Comparison of ENCODE assay signal across 1 cellular context in the genomic region with DNA sequence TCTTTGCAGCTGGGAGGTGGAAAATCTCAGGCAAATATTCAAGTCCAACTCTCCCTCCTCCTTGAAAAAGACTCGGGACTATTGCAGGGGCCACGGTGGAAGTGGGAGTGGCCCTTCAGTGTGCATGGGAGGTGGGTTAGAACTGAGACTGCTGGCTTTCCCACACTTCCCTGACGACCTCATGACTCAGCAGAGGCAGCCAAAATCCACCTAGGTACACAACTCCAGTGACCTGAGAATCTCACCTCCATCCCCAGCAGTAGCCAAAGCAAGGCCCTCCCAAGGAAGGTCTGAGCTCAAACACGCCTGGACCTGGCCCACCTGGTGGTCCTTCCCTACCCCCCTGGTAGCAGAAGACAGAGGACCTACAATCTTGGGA.
TF ChIP-seq lines count a peak whose summit lies in the region.

No MANE protein-coding gene starts in this region.

TF ChIP-seq in A549, 52 proteins besides CTCF, POLR2A, EP300 and RAD21 (continued from another document):
- TF ChIP-seq, protein P1, sequence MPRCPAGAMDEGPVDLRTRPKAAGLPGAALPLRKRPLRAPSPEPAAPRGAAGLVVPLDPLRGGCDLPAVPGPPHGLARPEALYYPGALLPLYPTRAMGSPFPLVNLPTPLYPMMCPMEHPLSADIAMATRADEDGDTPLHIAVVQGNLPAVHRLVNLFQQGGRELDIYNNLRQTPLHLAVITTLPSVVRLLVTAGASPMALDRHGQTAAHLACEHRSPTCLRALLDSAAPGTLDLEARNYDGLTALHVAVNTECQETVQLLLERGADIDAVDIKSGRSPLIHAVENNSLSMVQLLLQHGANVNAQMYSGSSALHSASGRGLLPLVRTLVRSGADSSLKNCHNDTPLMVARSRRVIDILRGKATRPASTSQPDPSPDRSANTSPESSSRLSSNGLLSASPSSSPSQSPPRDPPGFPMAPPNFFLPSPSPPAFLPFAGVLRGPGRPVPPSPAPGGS (IDR thresholded peaks at IDR 0.05): no peak
